Comparison of ENCODE assay signal across 20 cellular contexts in genomic region chr6:68144667-68145066, GRCh38.
"Had no signal": no experiment of that assay in that cellular context is flagged by ENCODE, and none has a peak within 500 bp of the region (broad histone marks: within the 10 kb centered on the region; RNA-seq: fewer than 3 reads in every experiment).

No MANE protein-coding gene starts in this region.

- H3K4me2 ChIP-seq: neural progenitor cell, smooth muscle cell had no signal

- H3K27ac ChIP-seq: coronary artery, heart left ventricle, left lung, lower lobe of right lung, neural progenitor cell, pancreas, suprapubic skin, thyroid gland, uterus had no signal

- DNase-seq: effector CD4-positive, alpha-beta T cell; heart left ventricle; hippocampal formation; islet precursor cell; left lung; lower lobe of right lung; midbrain; nucleus accumbens; pancreas; right cardiac atrium; stimulated activated CD4-positive, alpha-beta T cell treated with anti-CD3 and anti-CD28 coated beads, Interleukin-2, amount 100 ng/mL, for 48 hours; stimulated activated naive CD4-positive, alpha-beta T cell treated with Interleukin-2 at 50 U/mL for 16 hours; thyroid gland; uterus had no signal

- H3K4me3 ChIP-seq: coronary artery, heart left ventricle, left lung, lower lobe of right lung, neural progenitor cell, pancreas, smooth muscle cell, suprapubic skin, thyroid gland, uterus had no signal

- FAIRE-seq: frontal cortex, pancreas had no signal

- H3K27me3 ChIP-seq: heart left ventricle, left lung, neural progenitor cell, pancreas, suprapubic skin, thyroid gland had no signal

- ATAC-seq: heart left ventricle; left lung; lower lobe of right lung; natural killer cell treated with Interleukin-12 subunit alpha and Interleukin-12 subunit beta and Interleukin-15 and Interleukin-18, amount 100 ng/mL, for 72 hours; pancreas; right cardiac atrium had no signal

- H3K9ac ChIP-seq: neural progenitor cell had no signal

- H2AFZ ChIP-seq: neural progenitor cell had no signal

- H3K36me3 ChIP-seq: heart left ventricle, left lung, lower lobe of right lung, neural progenitor cell, pancreas, suprapubic skin, thyroid gland, uterus had no signal

- H3K9me3 ChIP-seq: pancreas, thyroid gland, uterus had no signal

- H3K4me1 ChIP-seq: heart left ventricle, left lung, lower lobe of right lung, pancreas, suprapubic skin, thyroid gland, uterus had no signal
